8 cellular contexts compared by ENCODE assay signal in the genomic region with DNA sequence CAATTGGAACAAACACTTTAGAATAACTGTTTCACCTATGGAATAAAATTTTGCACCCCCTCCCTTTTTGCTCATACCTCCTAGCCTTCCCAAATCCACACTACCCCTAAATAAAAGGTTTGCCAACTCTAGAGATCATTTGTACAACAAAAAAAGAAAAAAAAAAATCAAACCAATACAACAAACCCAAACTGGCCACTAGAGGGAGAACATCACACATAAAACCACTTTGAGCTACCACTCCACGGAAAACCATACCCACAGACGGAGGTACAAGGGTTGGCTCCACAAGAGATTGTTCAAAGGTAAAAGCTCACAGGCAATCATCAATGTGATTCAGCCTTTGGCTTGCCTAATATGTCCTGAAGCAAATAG. TPM values are rescaled to one million over a fixed set of nuclear protein-coding genes. Genes with fewer than 3 reads are reported as not detected.
A peak's percentile ranks its signal among the peaks of the same experiment; 100 is the strongest.
DNase-seq lines count a peak whose midpoint lies in the region; ATAC-seq and TF ChIP-seq lines count a peak whose summit lies in the region.

No MANE protein-coding gene starts in this region.

- in situ Hi-C loops in Panc1 (cut with HindIII; ENCODE audit: low pct_unique_long_range_greater_than_20kb, low sequenced_read_pairs): no loop called here

- CTCF ChIA-PET in Panc1 (lab: Charles Lee): interaction anchor here (0.5 to 1.9 kb wide), 8 partner anchors 60 to 283 kb away, joined by 3 to 13 read pairs (median 4); partner anchors contain the start of gene ITPR1

- intact Hi-C loops in Panc1 (cut with micrococcal nuclease; ENCODE audit: unreplicated experiment) (loop anchor here (1.0 kb wide), 1 partner anchor 283 kb away; no protein-coding TSS in a partner anchor), prostate gland (cut with DNase I) (loop anchor here (5.0 kb wide), 2 partner anchors 142 to 282 kb away; partner anchors contain the start of gene ITPR1)

- no peak overlapping the region for H3K4me2 ChIP-seq in DOHH2 (ENCODE audit: low read length)

- H3K27me3 ChIP-seq in DOHH2 (ENCODE audit: control insufficient read depth, low read length) (no peaks in the 10 kb centered on the region), Panc1 (ENCODE audit: control insufficient read depth, insufficient read depth, low read length) (no peaks in the 10 kb centered on the region), prostate gland (replicated peaks; ENCODE audit: insufficient read depth) (no peaks in the 10 kb centered on the region)

- BruUV-seq in Panc1 (replicated peaks; lab: Mats Ljungman, UMichigan): no TSS peak

- DNase-seq in HuH-7 (ENCODE audit: low spot score) (peak; percentile 55), Panc1 (ENCODE audit: low read depth, low spot score) (peak; percentile 47), globus pallidus (ENCODE audit: low spot score) (peak; percentile 64), prostate gland (ENCODE audit: low spot score) (peak; percentile 53), HK-2 (ENCODE audit: unreplicated experiment) (no peak)
- DNase-seq in activated effector memory CD4-positive, alpha-beta T cell treated with anti-CD3 and anti-CD28 coated beads, Interleukin-2, amount 50 U/mL, for 16 hours: peak; percentile 71

- 0% methylated on average over 2 of the region's 2 CpGs for WGBS in prostate gland

- H3K27ac ChIP-seq in DOHH2 (ENCODE audit: low read depth, low read length) (no peak overlapping the region), Panc1 (ENCODE audit: low read length) (no peak overlapping the region), prostate gland (no peak overlapping the region)

- H3K36me3 ChIP-seq in DOHH2 (ENCODE audit: control insufficient read depth, low read length) (no peaks in the 10 kb centered on the region), Panc1 (ENCODE audit: control insufficient read depth, insufficient read depth, low read length) (no peaks in the 10 kb centered on the region), prostate gland (no peaks in the 10 kb centered on the region)

- H3K9me3 ChIP-seq in DOHH2 (ENCODE audit: control insufficient read depth, insufficient read depth, low read length) (no peaks in the 10 kb centered on the region), Panc1 (ENCODE audit: control insufficient read depth, insufficient read depth, low read depth, low read length) (no peaks in the 10 kb centered on the region), prostate gland (no peaks in the 10 kb centered on the region)

- no peak for TF ChIP-seq POLR2A in prostate gland (IDR thresholded peaks at IDR 0.05)

- TF ChIP-seq CTCF in DOHH2 (IDR thresholded peaks at IDR 0.05; ENCODE audit: low read depth, low read length, poor library complexity, severe bottlenecking): peak; percentile 73
- peak; percentile 75 for TF ChIP-seq CTCF in Panc1 (IDR thresholded peaks at IDR 0.05)
- peak; percentile 57 to 87 (median 64) for TF ChIP-seq CTCF in prostate gland (IDR thresholded peaks at IDR 0.05)

- H3K4me1 ChIP-seq in DOHH2 (ENCODE audit: control insufficient read depth, low read length): no peaks in the 10 kb centered on the region
- no peaks in the 10 kb centered on the region for H3K4me1 ChIP-seq in Panc1 (ENCODE audit: control insufficient read depth, insufficient read depth, low read length)
- no peaks in the 10 kb centered on the region for H3K4me1 ChIP-seq in prostate gland (replicated peaks)

- no peaks in the 10 kb centered on the region; the same call in 1 of the 2 replicates for H4K20me1 ChIP-seq in DOHH2 (ENCODE audit: control insufficient read depth, insufficient read depth, low read depth, low read length)

- POLR2A ChIA-PET in Panc1 (lab: Charles Lee): no interaction called here

- ATAC-seq in GM21526 (IDR thresholded peaks at IDR 0.05; ENCODE audit: low FRiP score, unreplicated experiment): peak; percentile 91
- peak; percentile 73 for ATAC-seq in Panc1

- H3K9me2 ChIP-seq in DOHH2 (replicated peaks; ENCODE audit: control insufficient read depth, low read length): no peaks in the 10 kb centered on the region

- no peaks in the 10 kb centered on the region for H3K79me2 ChIP-seq in DOHH2 (ENCODE audit: control insufficient read depth, low read length)

- H3K4me3 ChIP-seq in DOHH2 (ENCODE audit: low read length) (no peak overlapping the region), Panc1 (ENCODE audit: low read depth in 2 of 2, low read length in 2 of 2) (peak overlapping the region in 1 of 2 experiments; percentile 20; a peak in 2 of 4 replicates), prostate gland (no peak overlapping the region)

- no peaks in the 10 kb centered on the region for H3F3A ChIP-seq in DOHH2 (ENCODE audit: control insufficient read depth, insufficient read depth)

RNA-seq across cellular contexts. Expression of gene SETMAR, which starts 47.6 kb away (rescaled TPM):
- 9.6 TPM for total RNA-seq in Panc1 (2021; ENCODE audit: unreplicated experiment)
- 7.2 TPM for polyA plus RNA-seq in Panc1 (2012; ENCODE audit: insufficient read length)
- 10 to 100 TPM; 39.8 to 42.8 TPM for total RNA-seq in prostate gland
